Comparison of ENCODE assay signal across 1 cellular context in genomic region chr6:111591370-111591900, GRCh38.
TF ChIP-seq lines count a peak whose summit lies in the region.

No MANE protein-coding gene starts in this region.

TF ChIP-seq in HepG2, 621 proteins besides CTCF, POLR2A, EP300 and RAD21 (continued from another document and continues in another):
- TF ChIP-seq ZNF484 (CRISPR knock-in tag; IDR thresholded peaks at IDR 0.05; ENCODE audit: borderline replicate concordance, low read depth) = no peak
- no peak for TF ChIP-seq ZNF737 (CRISPR knock-in tag; IDR thresholded peaks at IDR 0.05; ENCODE audit: borderline replicate concordance)
- TF ChIP-seq YY1 (IDR thresholded peaks at IDR 0.05; ENCODE audit: insufficient read depth, insufficient replicate concordance, low read depth, low read length) = no peak
- TF ChIP-seq MAFF (IDR thresholded peaks at IDR 0.05; ENCODE audit: low read depth, low read length) = peak; percentile 61
- peak; percentile 29; the same call in 1 of the 2 replicates for TF ChIP-seq SMC3 (IDR thresholded peaks at IDR 0.05; ENCODE audit: low read length)
- no peak for TF ChIP-seq RNF2 (conservative IDR thresholded peaks at IDR 0.05; ENCODE audit: low read depth)
- TF ChIP-seq ATF5 (CRISPR knock-in tag; IDR thresholded peaks at IDR 0.05; ENCODE audit: low read depth) = no peak
- peak; percentile 71; the same call in 1 of the 2 replicates for TF ChIP-seq SALL1 (CRISPR knock-in tag; IDR thresholded peaks at IDR 0.05)
- TF ChIP-seq CREB1 (IDR thresholded peaks at IDR 0.05) = no peak
- peak; percentile 48; the same call in 1 of the 2 replicates for TF ChIP-seq CREB1 (CRISPR knock-in tag; IDR thresholded peaks at IDR 0.05)
- TF ChIP-seq NPAS2 (CRISPR knock-in tag; IDR thresholded peaks at IDR 0.05; ENCODE audit: borderline replicate concordance) = no peak
- no peak for TF ChIP-seq ZBTB37 (CRISPR knock-in tag; IDR thresholded peaks at IDR 0.05)
- peak; percentile 47; the same call in 1 of the 2 replicates for TF ChIP-seq ZNF839 (CRISPR knock-in tag; IDR thresholded peaks at IDR 0.05; ENCODE audit: borderline replicate concordance)
- TF ChIP-seq ATF7-NPFF (CRISPR knock-in tag; IDR thresholded peaks at IDR 0.05; ENCODE audit: low read depth) = no peak
- TF ChIP-seq ZNF597 (CRISPR knock-in tag; IDR thresholded peaks at IDR 0.05) = no peak
- TF ChIP-seq GFI1 (CRISPR knock-in tag; IDR thresholded peaks at IDR 0.05; ENCODE audit: borderline replicate concordance) = peak; percentile 80
- peak; percentile 83 for TF ChIP-seq FOXA3 (CRISPR knock-in tag; IDR thresholded peaks at IDR 0.05)
- 0 out of 2 replicates have a peak, but pooled peaks have one; percentile 44 for TF ChIP-seq FIP1L1 (IDR thresholded peaks at IDR 0.05; ENCODE audit: borderline replicate concordance, insufficient read depth, low read depth, low read length)
- TF ChIP-seq RXRA (CRISPR knock-in tag; IDR thresholded peaks at IDR 0.05) = peak; percentile 52; the same call in 1 of the 2 replicates
- TF ChIP-seq ZNF501 (CRISPR knock-in tag; IDR thresholded peaks at IDR 0.05) = no peak
- 0 out of 2 replicates have a peak, but pooled peaks have one; percentile 24 for TF ChIP-seq PATZ1 (CRISPR knock-in tag; IDR thresholded peaks at IDR 0.05)
- TF ChIP-seq HMG20A (CRISPR knock-in tag; IDR thresholded peaks at IDR 0.05; ENCODE audit: borderline replicate concordance) = peak; percentile 86
- peak; percentile 65; the same call in 1 of the 2 replicates for TF ChIP-seq YEATS2 (CRISPR knock-in tag; IDR thresholded peaks at IDR 0.05; ENCODE audit: borderline replicate concordance)
- TF ChIP-seq ZNF574 (CRISPR knock-in tag; IDR thresholded peaks at IDR 0.05) = 0 out of 2 replicates have a peak, but pooled peaks have one; percentile 38
- no peak for TF ChIP-seq SOX13 (IDR thresholded peaks at IDR 0.05)
- TF ChIP-seq SOX13 (CRISPR knock-in tag; conservative IDR thresholded peaks at IDR 0.05 in 1 of 2, IDR thresholded peaks at IDR 0.05 in 1 of 2) = peak in 1 of 2 experiments; percentile 13; a peak in 1 of 4 replicates
- TF ChIP-seq GTF2F1 (IDR thresholded peaks at IDR 0.05; ENCODE audit: low read length) = no peak
- no peak for TF ChIP-seq ZNF75D (CRISPR knock-in tag; IDR thresholded peaks at IDR 0.05; ENCODE audit: borderline replicate concordance)
- TF ChIP-seq MBD4 (IDR thresholded peaks at IDR 0.05; ENCODE audit: borderline replicate concordance, low read length) = no peak
- peak; percentile 88 for TF ChIP-seq CEBPG (CRISPR knock-in tag; IDR thresholded peaks at IDR 0.05)
- peak; percentile 21; the same call in 1 of the 2 replicates for TF ChIP-seq STAG1 (CRISPR knock-in tag; IDR thresholded peaks at IDR 0.05)
- no peak for TF ChIP-seq ZSCAN29 (CRISPR knock-in tag; conservative IDR thresholded peaks at IDR 0.05)
- no peak for TF ChIP-seq ZBTB38 (CRISPR knock-in tag; IDR thresholded peaks at IDR 0.05)
- no peak for TF ChIP-seq ZBTB42 (CRISPR knock-in tag; IDR thresholded peaks at IDR 0.05)
- no peak for TF ChIP-seq HOMEZ (CRISPR knock-in tag; IDR thresholded peaks at IDR 0.05; ENCODE audit: low read depth)
- TF ChIP-seq FOXK2 (IDR thresholded peaks at IDR 0.05) = no peak
- TF ChIP-seq HOXD1 (CRISPR knock-in tag; IDR thresholded peaks at IDR 0.05) = 0 out of 2 replicates have a peak, but pooled peaks have one; percentile 39
- TF ChIP-seq SIN3B (IDR thresholded peaks at IDR 0.05; ENCODE audit: low read length) = no peak
- no peak for TF ChIP-seq E2F1 (CRISPR knock-in tag; IDR thresholded peaks at IDR 0.05)
- TF ChIP-seq ZSCAN9 (CRISPR knock-in tag; IDR thresholded peaks at IDR 0.05; ENCODE audit: borderline replicate concordance) = 0 out of 2 replicates have a peak, but pooled peaks have one; percentile 38
- 0 out of 2 replicates have a peak, but pooled peaks have one; percentile 24 for TF ChIP-seq HIC2 (CRISPR knock-in tag; IDR thresholded peaks at IDR 0.05; ENCODE audit: low read depth)
- no peak; the same call in 1 of the 2 replicates for TF ChIP-seq ZNF331 (CRISPR knock-in tag; IDR thresholded peaks at IDR 0.05)
- 0 out of 2 replicates have a peak, but pooled peaks have one; percentile 27 for TF ChIP-seq KDM5B (CRISPR knock-in tag; IDR thresholded peaks at IDR 0.05; ENCODE audit: borderline replicate concordance)
- no peak for TF ChIP-seq HCFC1 (IDR thresholded peaks at IDR 0.05; ENCODE audit: low read depth, low read length)
- TF ChIP-seq BCL6 (CRISPR knock-in tag; IDR thresholded peaks at IDR 0.05) = peak; percentile 60; the same call in 1 of the 2 replicates
- TF ChIP-seq WIZ (CRISPR knock-in tag; IDR thresholded peaks at IDR 0.05) = no peak
- 0 out of 2 replicates have a peak, but pooled peaks have one; percentile 49 for TF ChIP-seq ZBTB33 (CRISPR knock-in tag; IDR thresholded peaks at IDR 0.05)
- peak; percentile 26; the same call in 1 of the 2 replicates for TF ChIP-seq ZXDC (CRISPR knock-in tag; IDR thresholded peaks at IDR 0.05)
